ENCODE assay signal across 10 cellular contexts in the genomic region with DNA sequence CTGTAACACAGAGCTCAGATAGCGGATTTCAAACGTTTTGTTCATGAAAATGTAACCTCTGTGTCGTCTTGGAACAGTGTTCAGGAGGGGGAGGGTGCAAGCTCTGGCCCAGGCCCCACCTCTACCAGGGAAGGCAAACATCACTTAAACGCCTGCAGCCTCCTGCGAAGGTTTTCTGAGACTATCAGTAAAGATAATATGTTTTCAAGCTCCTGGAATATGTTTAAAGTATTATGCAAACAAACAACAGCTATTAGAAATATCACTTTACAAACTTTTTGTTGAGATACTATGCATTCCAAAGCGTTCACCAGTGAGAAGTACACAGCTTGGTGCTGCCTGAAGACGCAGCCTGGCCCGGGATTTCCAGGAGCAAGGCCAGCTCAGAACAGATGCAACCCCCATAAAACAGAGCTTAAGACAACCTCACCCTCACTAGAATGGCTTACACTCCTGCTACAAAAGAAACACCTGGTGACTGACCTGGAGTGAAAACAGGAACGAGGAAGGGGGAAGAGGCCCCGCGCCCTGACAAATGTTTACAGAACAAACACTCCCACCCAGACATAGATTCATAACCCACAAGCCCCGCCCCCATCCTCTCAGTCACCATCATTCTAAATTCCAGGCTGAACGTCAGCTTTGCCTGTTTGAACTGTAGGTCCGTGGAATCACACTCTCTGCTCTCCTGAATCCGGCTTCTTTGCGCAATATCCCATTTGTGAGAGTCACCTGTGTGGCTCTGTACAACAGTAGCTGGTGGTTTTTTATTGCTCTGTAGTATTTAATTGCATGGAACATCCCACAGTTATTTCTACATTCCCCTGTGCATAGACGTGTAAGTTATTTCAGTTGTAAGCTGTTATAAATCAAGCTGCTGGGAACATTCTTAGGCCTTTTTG.
DNase-seq lines count a peak whose midpoint lies in the region; ATAC-seq, FAIRE-seq and TF ChIP-seq lines count a peak whose summit lies in the region.
"Had no signal": no experiment of that assay in that cellular context is flagged by ENCODE, and none has a peak within 500 bp of the region (broad histone marks: within the 10 kb centered on the region; RNA-seq: fewer than 3 reads in every experiment).

No MANE protein-coding gene starts in this region.

- H3K4me3 Mint-ChIP-seq in MCF 10A (ENCODE audit: unreplicated experiment) = peak overlapping the region; percentile 75
- H3K4me3 Mint-ChIP-seq: activated naive CD8-positive, alpha-beta T cell had no signal

- H3K9ac ChIP-seq in PC-3 (ENCODE audit: low read length) = peak overlapping the region; percentile 95

- CTCF ChIA-PET in MCF 10A (lab: Yijun Ruan, JAX) = interaction anchor here (0.5 to 1.3 kb wide), 10 partner anchors 9 to 545 kb away, joined by 3 to 5 read pairs (median 4); no protein-coding TSS in a partner anchor
- CTCF ChIA-PET in PC-3 (lab: Charles Lee) = interaction anchor here (0.7 kb wide), 1 partner anchor 237 kb away, joined by 3 read pairs; no protein-coding TSS in a partner anchor

- no peak for TF ChIP-seq POLR2A in breast epithelium (IDR thresholded peaks at IDR 0.05)
- no peak for TF ChIP-seq POLR2A in H54 (IDR thresholded peaks at IDR 0.05; ENCODE audit: low read depth, low read length)

- peaks cover 5% of the 10 kb centered on the region for H3F3A ChIP-seq in PC-3 (ENCODE audit: low read length, unreplicated experiment)

- no peaks in the 10 kb centered on the region for H4K20me1 ChIP-seq in PC-3 (ENCODE audit: low read length)

- H3K79me2 ChIP-seq in PC-3 (ENCODE audit: low read length) = no peaks in the 10 kb centered on the region

- peak overlapping the region; percentile 81 for H3K4me2 ChIP-seq in PC-3 (ENCODE audit: low read length)

- FAIRE-seq in urothelium cell line (lab: Jason Lieb, UNC) (no peak), H54 (lab: Jason Lieb, UNC) (no peak)
- FAIRE-seq: islet of Langerhans had no signal

- H3K9me2 ChIP-seq in PC-3 (replicated peaks; ENCODE audit: low read length) = no peaks in the 10 kb centered on the region

- no peaks in the 10 kb centered on the region for H3K9me3 ChIP-seq in breast epithelium
- no peaks in the 10 kb centered on the region for H3K9me3 ChIP-seq in PC-3 (ENCODE audit: low read length)

- TF ChIP-seq CTCF in MCF 10A (IDR thresholded peaks at IDR 0.05; ENCODE audit: unreplicated experiment) (no peak), breast epithelium (IDR thresholded peaks at IDR 0.05) (no peak), PC-3 (conservative IDR thresholded peaks at IDR 0.05; ENCODE audit: low read depth, low read length) (no peak)

- H3K27me3 Mint-ChIP-seq in MCF 10A (ENCODE audit: insufficient read depth, unreplicated experiment) = no peaks in the 10 kb centered on the region

- DNase-seq in MCF 10A (ENCODE audit: unreplicated experiment) = peak; percentile 98
- DNase-seq in breast epithelium (ENCODE audit: low spot score in 2 of 2) = no peak
- DNase-seq in PC-3 = peak; percentile 90
- DNase-seq in kidney glomerular epithelial cell (lab: John Stamatoyannopoulos, UW) = peak; percentile 70
- DNase-seq in urothelium cell line (ENCODE audit: low spot score) = peak; percentile 31
- no peak for DNase-seq in H54 (ENCODE audit: insufficient read length, low spot score)
- no peak for DNase-seq in Kasumi-1 (lab: John Stamatoyannopoulos, UW)

- peak overlapping the region; percentile 99 for H3K27ac Mint-ChIP-seq in MCF 10A (ENCODE audit: low read depth, unreplicated experiment)
- H3K27ac Mint-ChIP-seq: activated naive CD8-positive, alpha-beta T cell had no signal

- H3K36me3 Mint-ChIP-seq in MCF 10A (ENCODE audit: insufficient read depth, unreplicated experiment) = peaks cover 8% of the 10 kb centered on the region
- H3K36me3 Mint-ChIP-seq: activated naive CD8-positive, alpha-beta T cell had no signal

- H3K36me3 ChIP-seq in breast epithelium = no peaks in the 10 kb centered on the region
- no peaks in the 10 kb centered on the region for H3K36me3 ChIP-seq in PC-3 (ENCODE audit: low read depth, low read length)

- no peaks in the 10 kb centered on the region for H3K27me3 ChIP-seq in breast epithelium
- peaks cover 20% of the 10 kb centered on the region; the same call in 1 of the 2 replicates for H3K27me3 ChIP-seq in PC-3 (ENCODE audit: low read length)

- BruUV-seq in MCF 10A (replicated peaks; lab: Mats Ljungman, UMichigan) = no TSS peak
- BruUV-seq in PC-3 (replicated peaks; lab: Mats Ljungman, UMichigan) = TSS peak; percentile 92

- no peak overlapping the region for H3K27ac ChIP-seq in breast epithelium
- peak overlapping the region; percentile 99 for H3K27ac ChIP-seq in PC-3 (ENCODE audit: low read length)

- H3K4me1 ChIP-seq in breast epithelium = no peaks in the 10 kb centered on the region
- H3K4me1 ChIP-seq in PC-3 (ENCODE audit: insufficient read depth, low read length) = peaks cover 19% of the 10 kb centered on the region

- POLR2A ChIA-PET in MCF 10A (lab: Yijun Ruan, JAX) = interaction anchor here (0.9 to 3.0 kb wide), 20 partner anchors 11 to 1028 kb away, joined by 3 to 29 read pairs (median 4); partner anchors contain the start of gene NCAPG2
- POLR2A ChIA-PET in PC-3 (lab: Charles Lee; ENCODE audit: unreplicated experiment) = interaction anchor here (0.6 kb wide), 1 partner anchor 117 kb away, joined by 4 read pairs; no protein-coding TSS in a partner anchor

- no peak overlapping the region for H3K4me3 ChIP-seq in breast epithelium
- peak overlapping the region; percentile 52 for H3K4me3 ChIP-seq in PC-3 (ENCODE audit: low read length)

- H2AFZ ChIP-seq in PC-3 (ENCODE audit: low read length) = 0 out of 2 replicates have a peak overlapping the region, but pooled peaks have one; percentile 6

- intact Hi-C loops in MCF 10A (cut with micrococcal nuclease) = loop anchor here (2.0 to 5.0 kb wide), 2 partner anchors 140 to 216 kb away; no protein-coding TSS in a partner anchor
- intact Hi-C loops in breast epithelium (cut with DNase I; ENCODE audit: low total_unique reads) = no loop called here
- intact Hi-C loops in PC-3 (cut with micrococcal nuclease) = loop anchor here (5.0 to 10.0 kb wide), 2 partner anchors 152 to 215 kb away; partner anchors contain the start of gene PTPRN2

- peaks cover 50% of the 10 kb centered on the region for H3K4me1 Mint-ChIP-seq in MCF 10A (ENCODE audit: insufficient read depth, unreplicated experiment)

- ATAC-seq in PC-3 (peak; percentile 61), GM18861 (IDR thresholded peaks at IDR 0.05; ENCODE audit: unreplicated experiment) (no peak)

- no peaks in the 10 kb centered on the region for H3K9me3 Mint-ChIP-seq in MCF 10A (ENCODE audit: unreplicated experiment)

Comparison
In these comparisons a context has a peak if more than half of its experiments do, and no peak if none do; other contexts are left out.
1. DNase-seq: peak in MCF 10A (single experiment), PC-3 (single experiment), kidney glomerular epithelial cell (single experiment) and urothelium cell line (single experiment); none in breast epithelium (0 of 2), H54 (single experiment) and Kasumi-1 (0 of 2).